ENCODE assay signal across 2 cellular contexts in genomic region chr17:77101521-77102410, GRCh38.
TF ChIP-seq lines count a peak whose summit lies in the region.

No MANE protein-coding gene starts in this region.

TF ChIP-seq in IMR-90, 13 proteins besides CTCF, POLR2A, EP300 and RAD21:
- no peak for TF ChIP-seq MXI1 (IDR thresholded peaks at IDR 0.05; ENCODE audit: borderline replicate concordance, low read depth, low read length)
- TF ChIP-seq NFE2L2 (IDR thresholded peaks at IDR 0.05; ENCODE audit: low read depth, low read length) = no peak
- no peak for TF ChIP-seq USF2 (IDR thresholded peaks at IDR 0.05; ENCODE audit: low read depth, low read length)
- no peak for TF ChIP-seq BHLHE40 (IDR thresholded peaks at IDR 0.05; ENCODE audit: low read depth, low read length)
- no peak for TF ChIP-seq FOS (IDR thresholded peaks at IDR 0.05; ENCODE audit: low read depth, low read length)
- TF ChIP-seq CHD1 (IDR thresholded peaks at IDR 0.05; ENCODE audit: low read depth, low read length) = no peak
- TF ChIP-seq RCOR1 (IDR thresholded peaks at IDR 0.05; ENCODE audit: insufficient replicate concordance, low read length) = no peak
- no peak for TF ChIP-seq RFX5 (IDR thresholded peaks at IDR 0.05; ENCODE audit: low read depth, low read length)
- no peak for TF ChIP-seq MAFK (IDR thresholded peaks at IDR 0.05; ENCODE audit: low read depth, low read length)
- TF ChIP-seq MAZ (IDR thresholded peaks at IDR 0.05; ENCODE audit: borderline replicate concordance, low read depth, low read length) = no peak
- TF ChIP-seq SMC3 (IDR thresholded peaks at IDR 0.05; ENCODE audit: low read depth, low read length) = no peak
- TF ChIP-seq CEBPB (IDR thresholded peaks at IDR 0.05; ENCODE audit: low read depth, low read length) = no peak
- no peak for TF ChIP-seq ELK1 (IDR thresholded peaks at IDR 0.05; ENCODE audit: borderline replicate concordance, low read depth, low read length)
TF ChIP-seq in IMR-90: peak in this region for 0.

TF ChIP-seq in GM12878, 131 proteins besides CTCF, POLR2A, EP300 and RAD21:
- TF ChIP-seq MEF2B (IDR thresholded peaks at IDR 0.05; ENCODE audit: partially characterized antibody, poor library complexity, severe bottlenecking) (peak; percentile 39), FOXK2 (IDR thresholded peaks at IDR 0.05) (peak; percentile 5; the same call in 1 of the 2 replicates), BCL3 (IDR thresholded peaks at IDR 0.05; ENCODE audit: borderline replicate concordance, insufficient read depth, low read depth, low read length, poor library complexity, severe bottlenecking) (no peak), MXI1 (IDR thresholded peaks at IDR 0.05; ENCODE audit: low read depth, low read length) (no peak), POU2F2 (IDR thresholded peaks at IDR 0.05; ENCODE audit: borderline replicate concordance, low read depth, low read length) (no peak), RELB (IDR thresholded peaks at IDR 0.05; ENCODE audit: low read depth) (peak; percentile 37; the same call in 1 of the 2 replicates), DPF2 (IDR thresholded peaks at IDR 0.05) (no peak), EED (IDR thresholded peaks at IDR 0.05; ENCODE audit: low read depth) (no peak), RBBP5 (conservative IDR thresholded peaks at IDR 0.05) (no peak), WRNIP1 (IDR thresholded peaks at IDR 0.05; ENCODE audit: borderline replicate concordance, low read depth, low read length) (no peak), ZBTB40 (IDR thresholded peaks at IDR 0.05; ENCODE audit: borderline replicate concordance) (no peak), RAD51 (IDR thresholded peaks at IDR 0.05) (0 out of 2 replicates have a peak, but pooled peaks have one; percentile 28), ZBTB11 (CRISPR knock-in tag; IDR thresholded peaks at IDR 0.05) (no peak), BHLHE40 (IDR thresholded peaks at IDR 0.05; ENCODE audit: borderline replicate concordance in 1 of 2, low read depth in 2 of 2, low read length in 1 of 2) (peak in 1 of 2 experiments; percentile 36; a peak in 1 of 4 replicates), KLF5 (IDR thresholded peaks at IDR 0.05; ENCODE audit: partially characterized antibody) (no peak), BRCA1 (IDR thresholded peaks at IDR 0.05; ENCODE audit: low read depth, low read length) (no peak), HDAC6 (IDR thresholded peaks at IDR 0.05; ENCODE audit: unreplicated experiment) (no peak), JUND (IDR thresholded peaks at IDR 0.05; ENCODE audit: low read depth, low read length) (no peak), PAX5 (IDR thresholded peaks at IDR 0.05; ENCODE audit: borderline replicate concordance, low read depth, low read length) (0 out of 2 replicates have a peak, but pooled peaks have one; percentile 38), PML (IDR thresholded peaks at IDR 0.05; ENCODE audit: low read length) (no peak), SKIL (IDR thresholded peaks at IDR 0.05; ENCODE audit: low read depth, poor library complexity, severe bottlenecking) (peak; percentile 45), SREBF1 (IDR thresholded peaks at IDR 0.05; ENCODE audit: low read length) (no peak), SRF (IDR thresholded peaks at IDR 0.05; ENCODE audit: low read depth in 2 of 2, low read length in 2 of 2) (no peak), ZNF592 (IDR thresholded peaks at IDR 0.05) (no peak), CBFB (IDR thresholded peaks at IDR 0.05; ENCODE audit: low read depth) (no peak), MYC (IDR thresholded peaks at IDR 0.05; ENCODE audit: insufficient read depth, insufficient read length, insufficient replicate concordance, low read length, severe bottlenecking) (no peak), IKZF1 (conservative IDR thresholded peaks at IDR 0.05) (0 out of 2 replicates have a peak, but pooled peaks have one; percentile 21), YBX1 (IDR thresholded peaks at IDR 0.05) (no peak), STAT3 (IDR thresholded peaks at IDR 0.05; ENCODE audit: low read depth, low read length) (no peak), EZH2 (IDR thresholded peaks at IDR 0.05; ENCODE audit: borderline replicate concordance, control insufficient read depth, low read depth, low read length) (no peak), SP1 (IDR thresholded peaks at IDR 0.05; ENCODE audit: low read depth, low read length) (no peak), GABPA (IDR thresholded peaks at IDR 0.05; ENCODE audit: low read depth) (no peak), NR2F1 (conservative IDR thresholded peaks at IDR 0.05) (no peak), RUNX3 (IDR thresholded peaks at IDR 0.05; ENCODE audit: low read length) (peak; percentile 49), IKZF2 (IDR thresholded peaks at IDR 0.05) (0 out of 4 replicates have a peak, but pooled peaks of 1 of the 2 experiments have one; percentile 22), USF1 (IDR thresholded peaks at IDR 0.05; ENCODE audit: borderline replicate concordance, extremely low read length, insufficient read depth, low read depth, low read length) (no peak), ATF3 (IDR thresholded peaks at IDR 0.05; ENCODE audit: borderline replicate concordance, extremely low read depth, low read depth, low read length) (no peak)
